In the genomic region with DNA sequence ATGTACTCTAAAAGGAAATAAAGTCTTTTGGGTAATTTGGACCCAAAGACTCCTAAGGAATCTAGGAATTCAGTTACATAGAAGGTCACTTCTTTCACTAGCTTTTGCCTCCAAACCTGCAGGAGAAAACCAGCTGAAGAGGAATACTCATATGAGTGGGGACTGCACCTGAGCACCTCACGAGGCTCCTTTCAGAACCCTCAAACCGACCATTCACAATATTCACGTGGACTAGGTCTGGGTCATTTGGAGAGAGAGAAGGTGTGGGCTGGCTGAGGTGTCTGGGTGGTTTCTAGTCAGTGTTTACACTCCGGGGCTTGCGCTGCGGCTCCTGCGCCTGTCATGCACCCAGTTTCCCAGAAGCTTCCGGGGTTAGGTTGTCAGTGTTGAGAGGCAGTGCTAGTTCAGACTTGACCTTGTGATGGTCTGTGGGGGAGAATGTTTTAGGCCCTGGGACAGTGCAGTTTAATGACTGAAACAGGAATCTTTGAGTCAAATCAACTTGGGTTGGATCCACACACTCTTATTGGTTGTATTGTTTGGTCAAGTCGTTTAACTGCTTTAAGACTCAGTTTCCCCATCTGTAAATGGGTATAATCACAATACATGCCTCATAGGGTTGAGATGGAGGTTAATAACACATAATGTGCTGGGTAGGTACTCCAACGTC, we compare ENCODE assay signal across 8 cellular contexts.
A peak's percentile ranks its signal among the peaks of the same experiment; 100 is the strongest.
DNase-seq lines count a peak whose midpoint lies in the region; ATAC-seq lines count a peak whose summit lies in the region.

No MANE protein-coding gene starts in this region.

- no peak overlapping the region for H3K56ac ChIP-seq in mesendoderm (ENCODE audit: low read length)

- H3K4ac ChIP-seq in mesendoderm (ENCODE audit: low read depth, low read length): no peak overlapping the region

- no peaks in the 10 kb centered on the region for H3K27me3 ChIP-seq in mucosa of stomach (ENCODE audit: control insufficient read depth, insufficient read depth, low read length)
- H3K27me3 ChIP-seq in mesendoderm (ENCODE audit: insufficient read depth, low read length, poor library complexity): no peaks in the 10 kb centered on the region

- no CpG with 5 or more reads among the region's 10 CpGs for WGBS in mesendoderm (ENCODE audit: extremely low coverage, insufficient coverage, low lambda C conversion rate)

- H3K4me3 ChIP-seq in mucosa of stomach (ENCODE audit: low read length): no peak overlapping the region
- H3K4me3 ChIP-seq in mesendoderm (ENCODE audit: low read length): no peak overlapping the region

- peaks cover 23% of the 10 kb centered on the region for H3K79me2 ChIP-seq in mesendoderm (ENCODE audit: control insufficient read depth, insufficient read depth, low read length)

- H4K8ac ChIP-seq in mesendoderm (ENCODE audit: low read depth, low read length): no peak overlapping the region

- ATAC-seq in GM19328 (IDR thresholded peaks at IDR 0.05; ENCODE audit: unreplicated experiment): peak; percentile 69
- peak; percentile 79 for ATAC-seq in HG03135 (IDR thresholded peaks at IDR 0.05; ENCODE audit: unreplicated experiment)

- no peak overlapping the region for H2BK5ac ChIP-seq in mesendoderm (ENCODE audit: low read length)

- H2AK5ac ChIP-seq in mesendoderm (ENCODE audit: low read length): no peak overlapping the region

- peak overlapping the region; percentile 2 for H3K9ac ChIP-seq in mucosa of stomach (ENCODE audit: low read length)
- no peak overlapping the region for H3K9ac ChIP-seq in mesendoderm (ENCODE audit: low read length)

- no peak overlapping the region for H3K23ac ChIP-seq in mesendoderm (ENCODE audit: low read length)

- no peak overlapping the region for H2BK15ac ChIP-seq in mesendoderm (replicated peaks; ENCODE audit: low read depth)

- no peak overlapping the region for H4K5ac ChIP-seq in mesendoderm (ENCODE audit: low read length)

- H3K79me1 ChIP-seq in mesendoderm (ENCODE audit: low read length): peaks cover 16% of the 10 kb centered on the region

- intact Hi-C loops in posterior vena cava (cut with DNase I) (no loop called here), cardiac septum (cut with DNase I) (no loop called here)

- no peak overlapping the region for H3K27ac ChIP-seq in mesendoderm (ENCODE audit: low read depth, low read length)

- peak; percentile 69 for DNase-seq in activated CD8-positive, alpha-beta memory T cell treated with anti-CD3 and anti-CD28 coated beads, Interleukin-2, amount 50 U/mL, for 48 hours
- DNase-seq in posterior vena cava (ENCODE audit: low spot score) (no peak), cardiac septum (ENCODE audit: low spot score) (no peak), mesendoderm (no peak), SK-N-DZ (ENCODE audit: low spot score) (no peak)

- H3K18ac ChIP-seq in mesendoderm (ENCODE audit: low read length): no peak overlapping the region

- no peaks in the 10 kb centered on the region for H3K9me3 ChIP-seq in mucosa of stomach (ENCODE audit: control insufficient read depth, low read length)

- H3K4me1 ChIP-seq in mucosa of stomach (ENCODE audit: control insufficient read depth, insufficient read depth, low read length): peaks cover 58% of the 10 kb centered on the region
- peaks cover 6% of the 10 kb centered on the region for H3K4me1 ChIP-seq in mesendoderm (ENCODE audit: control insufficient read depth, low read depth, low read length)

- H3K36me3 ChIP-seq in mucosa of stomach (ENCODE audit: control insufficient read depth, insufficient read depth, low read length) (no peaks in the 10 kb centered on the region), mesendoderm (ENCODE audit: control insufficient read depth, insufficient read depth, low read length) (no peaks in the 10 kb centered on the region)

- H2BK120ac ChIP-seq in mesendoderm (ENCODE audit: low read depth, low read length): no peak overlapping the region

- no peak overlapping the region for H3K4me2 ChIP-seq in mesendoderm (ENCODE audit: low read length)
